ENCODE assay signal across 1 cellular context in genomic region chr3:10115326-10116137, GRCh38.
TF ChIP-seq lines count a peak whose summit lies in the region.

Gene BRK1 (plus strand): TSS chr3:10115675. CDS start chr3:10115702, 27 bp downstream.

TF ChIP-seq in HepG2, 621 proteins besides CTCF, POLR2A, EP300 and RAD21 (continued from another document and continues in another):
- TF ChIP-seq IKZF4 (CRISPR knock-in tag; IDR thresholded peaks at IDR 0.05; ENCODE audit: borderline replicate concordance, low read depth, not compliant biosample characterization): no peak
- peak; percentile 30; the same call in 1 of the 2 replicates for TF ChIP-seq ZNF670 (CRISPR knock-in tag; IDR thresholded peaks at IDR 0.05; ENCODE audit: borderline replicate concordance)
- TF ChIP-seq ZNF232 (CRISPR knock-in tag; IDR thresholded peaks at IDR 0.05; ENCODE audit: borderline replicate concordance): 0 out of 2 replicates have a peak, but pooled peaks have one; percentile 71
- TF ChIP-seq ZBTB20 (CRISPR knock-in tag; IDR thresholded peaks at IDR 0.05; ENCODE audit: borderline replicate concordance, low read depth): peak; percentile 42; the same call in 1 of the 2 replicates
- no peak; the same call in 1 of the 2 replicates for TF ChIP-seq SMAD3 (CRISPR knock-in tag; IDR thresholded peaks at IDR 0.05)
- TF ChIP-seq REXO4 (CRISPR knock-in tag; IDR thresholded peaks at IDR 0.05; ENCODE audit: borderline replicate concordance): no peak
- TF ChIP-seq KMT2A (CRISPR knock-in tag; IDR thresholded peaks at IDR 0.05): peak; percentile 33; the same call in 1 of the 2 replicates
- peak; percentile 32; the same call in 1 of the 2 replicates for TF ChIP-seq MYPOP (CRISPR knock-in tag; IDR thresholded peaks at IDR 0.05)
- TF ChIP-seq AKAP8 (CRISPR knock-in tag; IDR thresholded peaks at IDR 0.05): no peak
- no peak for TF ChIP-seq NPAS2 (CRISPR knock-in tag; IDR thresholded peaks at IDR 0.05; ENCODE audit: borderline replicate concordance)
- TF ChIP-seq ZNF451 (CRISPR knock-in tag; IDR thresholded peaks at IDR 0.05): no peak
- no peak for TF ChIP-seq SOX13 (IDR thresholded peaks at IDR 0.05)
- TF ChIP-seq SOX13 (CRISPR knock-in tag; conservative IDR thresholded peaks at IDR 0.05 in 1 of 2, IDR thresholded peaks at IDR 0.05 in 1 of 2): 0 out of 4 replicates have a peak, but pooled peaks of 1 of the 2 experiments have one; percentile 9
- 0 out of 2 replicates have a peak, but pooled peaks have one; percentile 29 for TF ChIP-seq ZNF772 (CRISPR knock-in tag; IDR thresholded peaks at IDR 0.05)
- TF ChIP-seq ZNF225 (CRISPR knock-in tag; IDR thresholded peaks at IDR 0.05): no peak
- peak; percentile 39 for TF ChIP-seq AGO2 (optimal IDR thresholded peaks at IDR 0.05; ENCODE audit: low read depth, low read length)
- TF ChIP-seq ZFP36 (IDR thresholded peaks at IDR 0.05; ENCODE audit: borderline replicate concordance, low read depth, low read length, partially characterized antibody): no peak
- TF ChIP-seq ZFP36L1 (CRISPR knock-in tag; IDR thresholded peaks at IDR 0.05): no peak
- peak; percentile 44; the same call in 1 of the 2 replicates for TF ChIP-seq ZNF768 (CRISPR knock-in tag; IDR thresholded peaks at IDR 0.05)
- no peak for TF ChIP-seq SKIL (CRISPR knock-in tag; IDR thresholded peaks at IDR 0.05; ENCODE audit: borderline replicate concordance)
- TF ChIP-seq ZBTB4 (CRISPR knock-in tag; IDR thresholded peaks at IDR 0.05; ENCODE audit: borderline replicate concordance): 0 out of 2 replicates have a peak, but pooled peaks have one; percentile 36
- peak; percentile 79 for TF ChIP-seq SPEN (CRISPR knock-in tag; IDR thresholded peaks at IDR 0.05; ENCODE audit: low read depth)
- no peak for TF ChIP-seq ATF4 (CRISPR knock-in tag; IDR thresholded peaks at IDR 0.05)
- TF ChIP-seq NFATC3 (CRISPR knock-in tag; IDR thresholded peaks at IDR 0.05): peak; percentile 74; the same call in 1 of the 2 replicates
- TF ChIP-seq PAWR (CRISPR knock-in tag; IDR thresholded peaks at IDR 0.05; ENCODE audit: borderline replicate concordance): no peak
- TF ChIP-seq ZNF569 (CRISPR knock-in tag; IDR thresholded peaks at IDR 0.05; ENCODE audit: borderline replicate concordance): no peak
- no peak for TF ChIP-seq SMARCE1 (IDR thresholded peaks at IDR 0.05; ENCODE audit: borderline replicate concordance)
- no peak for TF ChIP-seq SIX1 (CRISPR knock-in tag; IDR thresholded peaks at IDR 0.05; ENCODE audit: borderline replicate concordance)
- peak; percentile 34; the same call in 1 of the 2 replicates for TF ChIP-seq ZNF775 (CRISPR knock-in tag; IDR thresholded peaks at IDR 0.05; ENCODE audit: borderline replicate concordance)
- peak; percentile 46 for TF ChIP-seq SP4 (CRISPR knock-in tag; IDR thresholded peaks at IDR 0.05)
- no peak for TF ChIP-seq GTF2F1 (IDR thresholded peaks at IDR 0.05; ENCODE audit: low read length)
- TF ChIP-seq ZNF629 (CRISPR knock-in tag; conservative IDR thresholded peaks at IDR 0.05): 0 out of 2 replicates have a peak, but pooled peaks have one; percentile 44
- no peak for TF ChIP-seq HNRNPH1 (optimal IDR thresholded peaks at IDR 0.05; ENCODE audit: low read depth, low read length)
- TF ChIP-seq ZBED4 (CRISPR knock-in tag; IDR thresholded peaks at IDR 0.05; ENCODE audit: borderline replicate concordance): no peak; the same call in 1 of the 2 replicates
- peak; percentile 61 for TF ChIP-seq DR1 (CRISPR knock-in tag; IDR thresholded peaks at IDR 0.05)
- peak in 1 of 2 experiments; percentile 60; a peak in 2 of 4 replicates for TF ChIP-seq HMGXB4 (CRISPR knock-in tag; IDR thresholded peaks at IDR 0.05; ENCODE audit: borderline replicate concordance in 1 of 2, low read depth in 1 of 2)
- TF ChIP-seq ZBTB2 (CRISPR knock-in tag; IDR thresholded peaks at IDR 0.05; ENCODE audit: low read depth): peak; percentile 42; the same call in 1 of the 2 replicates
- no peak for TF ChIP-seq PRDM10 (CRISPR knock-in tag; IDR thresholded peaks at IDR 0.05; ENCODE audit: low read depth)
- TF ChIP-seq ZNF275 (CRISPR knock-in tag; IDR thresholded peaks at IDR 0.05; ENCODE audit: borderline replicate concordance): no peak
